In the genomic region with DNA sequence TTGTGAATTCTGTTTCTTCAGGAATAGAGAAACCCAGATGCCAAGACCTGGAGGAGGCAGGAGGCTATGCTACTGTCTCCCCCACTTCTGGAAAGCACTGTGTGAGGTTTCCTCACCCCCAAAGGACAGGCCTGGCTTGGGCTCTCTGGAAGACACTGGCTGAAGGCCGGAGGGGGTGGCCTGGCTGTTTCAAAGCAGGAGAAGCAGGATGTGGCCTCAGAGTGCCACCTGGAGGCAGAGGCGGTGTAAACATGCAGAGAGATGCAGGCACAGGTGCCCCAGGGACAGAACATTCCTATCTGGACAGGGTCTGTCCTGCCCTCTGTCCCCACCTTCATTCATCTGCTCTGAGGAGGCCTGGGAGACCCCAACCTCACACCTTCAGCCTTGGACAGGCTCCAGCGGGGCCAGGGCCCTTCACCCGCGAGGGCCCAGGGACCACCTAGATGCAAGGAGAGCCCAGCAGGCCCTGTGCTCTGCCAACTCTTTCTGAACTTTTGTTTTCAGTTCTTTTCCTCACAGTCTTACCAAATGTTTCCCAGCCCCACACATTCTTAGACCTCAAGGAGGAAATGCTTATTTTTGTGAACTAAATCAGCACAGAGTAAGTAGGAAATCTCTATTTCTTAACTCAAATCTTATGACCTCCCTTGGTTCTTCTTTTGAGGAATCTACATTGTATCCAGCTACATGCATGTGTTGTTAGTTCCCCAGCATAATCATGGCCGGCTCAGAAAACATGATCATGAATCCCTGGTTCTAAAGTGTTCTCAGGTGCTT, we compare ENCODE assay signal across 9 cellular contexts.
DNase-seq lines count a peak whose midpoint lies in the region; TF ChIP-seq lines count a peak whose summit lies in the region.
"Had no signal": no experiment of that assay in that cellular context is flagged by ENCODE, and none has a peak within 500 bp of the region (broad histone marks: within the 10 kb centered on the region; RNA-seq: fewer than 3 reads in every experiment).

No MANE protein-coding gene starts in this region.

- H3K36me3 ChIP-seq in KOPT-K1 (ENCODE audit: insufficient read depth, low read length) (no peaks in the 10 kb centered on the region), kidney epithelial cell (ENCODE audit: control insufficient read depth, insufficient read depth, low read length) (no peaks in the 10 kb centered on the region)
- H3K36me3 ChIP-seq: neutrophil had no signal

- H3K27me3 ChIP-seq in kidney epithelial cell (ENCODE audit: control insufficient read depth, insufficient read depth, low read length): no peaks in the 10 kb centered on the region
- H3K27me3 ChIP-seq: neutrophil had no signal

- H3K27ac ChIP-seq in KOPT-K1 (ENCODE audit: low read depth, low read length, poor library complexity, severe bottlenecking) (peak overlapping the region; percentile 6), caudate nucleus (ENCODE audit: low read depth, low read length) (no peak overlapping the region)
- H3K27ac ChIP-seq: neutrophil had no signal

- H3K9me3 ChIP-seq in KOPT-K1 (ENCODE audit: insufficient read depth, low read length, poor library complexity, severe bottlenecking): no peaks in the 10 kb centered on the region
- H3K9me3 ChIP-seq: neutrophil had no signal

- H3K4me3 ChIP-seq in GM12875 (ENCODE audit: low read depth, low read length) (no peak overlapping the region), kidney epithelial cell (ENCODE audit: low read depth, low read length) (no peak overlapping the region)

- TF ChIP-seq CTCF in GM12875 (IDR thresholded peaks at IDR 0.05; ENCODE audit: borderline replicate concordance, insufficient read depth, low read depth, low read length) (peak; percentile 85), kidney epithelial cell (IDR thresholded peaks at IDR 0.05; ENCODE audit: insufficient read depth, low read length, poor library complexity, severe bottlenecking) (peak; percentile 83)

- DNase-seq in AG08395 (ENCODE audit: low spot score) (peak; percentile 75), T-helper 9 cell (peak; percentile 20), caudate nucleus (lab: John Stamatoyannopoulos, UW) (peak in 31 of 61 donors; percentile 3 to 50 (median 19)), kidney epithelial cell (ENCODE audit: low read depth) (no peak), LoVo (ENCODE audit: low spot score) (no peak)
- peak; percentile 51 for DNase-seq in stimulated activated CD4-positive, alpha-beta T cell treated with anti-CD3 and anti-CD28 coated beads, Interleukin-4, amount 100 ng/mL, for 24 hours

Comparison
In these comparisons a context has a peak if more than half of its experiments do, and no peak if none do; other contexts are left out.
1. DNase-seq: peak in AG08395 (single experiment), T-helper 9 cell (single experiment), caudate nucleus (31 of 61) and stimulated activated CD4-positive, alpha-beta T cell treated with anti-CD3 and anti-CD28 coated beads, Interleukin-4, amount 100 ng/mL, for 24 hours (single experiment); none in kidney epithelial cell (single experiment) and LoVo (single experiment).